13 cellular contexts compared by ENCODE assay signal in genomic region chr10:75062191-75062849, GRCh38. TPM values are rescaled to one million over a fixed set of nuclear protein-coding genes. Genes with fewer than 3 reads are reported as not detected.
DNase-seq lines count a peak whose midpoint lies in the region; ATAC-seq, FAIRE-seq and TF ChIP-seq lines count a peak whose summit lies in the region.
"Had no signal": no experiment of that assay in that cellular context is flagged by ENCODE, and none has a peak within 500 bp of the region (broad histone marks: within the 10 kb centered on the region; RNA-seq: fewer than 3 reads in every experiment).

No MANE protein-coding gene starts in this region.

- no peaks in the 10 kb centered on the region for H3K4me1 Mint-ChIP-seq in activated T-helper 17 cell treated with anti-CD3 and anti-CD28 coated beads, Interleukin-2, amount 50 U/mL, for 72 hours

- H3K27me3 ChIP-seq in ACC112 (ENCODE audit: insufficient read depth, low read length): no peaks in the 10 kb centered on the region
- no peaks in the 10 kb centered on the region for H3K27me3 ChIP-seq in keratinocyte (ENCODE audit: control insufficient read depth, extremely low read depth, insufficient read depth, low read length)
- no peaks in the 10 kb centered on the region for H3K27me3 ChIP-seq in sigmoid colon
- H3K27me3 ChIP-seq: ovary, SJSA1 had no signal

- H3K9me1 ChIP-seq in keratinocyte (ENCODE audit: control insufficient read depth, extremely low read depth, insufficient read depth, low read length): no peaks in the 10 kb centered on the region

- H3K4me1 ChIP-seq in ACC112 (ENCODE audit: control insufficient read depth, insufficient read depth, low read length, unreplicated experiment): no peaks in the 10 kb centered on the region
- H3K4me1 ChIP-seq in keratinocyte (ENCODE audit: control insufficient read depth, extremely low read depth, insufficient read depth, low read length): peaks cover 10% of the 10 kb centered on the region
- H3K4me1 ChIP-seq in sigmoid colon: peaks cover 0 to 6% (median 2%) of the 10 kb centered on the region in 4 donors
- H3K4me1 ChIP-seq: SJSA1 had no signal

- H2AFZ ChIP-seq in ACC112 (ENCODE audit: low read length, unreplicated experiment) (peak overlapping the region; percentile 14), keratinocyte (ENCODE audit: control insufficient read depth, low read length) (peak overlapping the region; percentile 47)

- 76 to 86% methylated on average over 16 of the region's 16 CpGs for WGBS in sigmoid colon, 2 donors

- TF ChIP-seq CTCF in keratinocyte (optimal IDR thresholded peaks at IDR 0.05 in 1 of 3, IDR thresholded peaks at IDR 0.05 in 1 of 3, conservative IDR thresholded peaks at IDR 0.05 in 1 of 3; ENCODE audit: extremely low read depth in 1 of 3, insufficient read depth in 2 of 3, low read length in 3 of 3) (no peak), sigmoid colon (IDR thresholded peaks at IDR 0.05) (no peak)

- DNase-seq in keratinocyte (ENCODE audit: low read depth, low spot score) (no peak), amygdala (lab: John Stamatoyannopoulos, UW) (no peak), sigmoid colon (no peak)
- DNase-seq in stimulated activated naive CD8-positive, alpha-beta T cell treated with anti-CD3 and anti-CD28 coated beads, Interleukin-15, Interleukin-2, amounts not matched to agents 100 U/mL and 50 U/mL, for 24 hours: no peak
- DNase-seq: CD4-positive, alpha-beta memory T cell; effector memory CD8-positive, alpha-beta T cell; ovary had no signal

- H3K9me3 Mint-ChIP-seq in activated T-helper 17 cell treated with anti-CD3 and anti-CD28 coated beads, Interleukin-2, amount 50 U/mL, for 72 hours: no peaks in the 10 kb centered on the region
- H3K9me3 Mint-ChIP-seq: CD4-positive, alpha-beta memory T cell; effector memory CD8-positive, alpha-beta T cell had no signal

- no peak overlapping the region for H3K9ac ChIP-seq in keratinocyte (ENCODE audit: control insufficient read depth, extremely low read depth, insufficient read depth, low read length)

- H3K36me3 ChIP-seq in ACC112 (ENCODE audit: insufficient read depth, low read length): no peaks in the 10 kb centered on the region
- no peaks in the 10 kb centered on the region for H3K36me3 ChIP-seq in keratinocyte (ENCODE audit: control insufficient read depth in 2 of 2, extremely low read depth in 1 of 2, insufficient read depth in 2 of 2, low read length in 2 of 2)
- H3K36me3 ChIP-seq in sigmoid colon: no peaks in the 10 kb centered on the region
- H3K36me3 ChIP-seq: ovary, SJSA1 had no signal

- H3K4me2 ChIP-seq in keratinocyte (ENCODE audit: control insufficient read depth, extremely low read depth, insufficient read depth, low read depth, low read length): no peak overlapping the region

- H3K4me3 Mint-ChIP-seq in activated T-helper 17 cell treated with anti-CD3 and anti-CD28 coated beads, Interleukin-2, amount 50 U/mL, for 72 hours: no peak overlapping the region
- H3K4me3 Mint-ChIP-seq: activated naive CD8-positive, alpha-beta T cell; CD4-positive, alpha-beta memory T cell; effector memory CD8-positive, alpha-beta T cell had no signal

- intact Hi-C loops in sigmoid colon (cut with DNase I): no loop called here

- no peaks in the 10 kb centered on the region for H3K79me2 ChIP-seq in ACC112 (ENCODE audit: control insufficient read depth, insufficient read depth, low read length, unreplicated experiment)
- H3K79me2 ChIP-seq in keratinocyte (ENCODE audit: control insufficient read depth, insufficient read depth, low read length): no peaks in the 10 kb centered on the region

- no peak overlapping the region for H3K4me3 ChIP-seq in ACC112 (ENCODE audit: low read depth, low read length)
- H3K4me3 ChIP-seq in keratinocyte (ENCODE audit: control insufficient read depth in 2 of 3, extremely low read depth in 1 of 3, insufficient read depth in 2 of 3, low read depth in 1 of 3, low read length in 3 of 3): no peak overlapping the region
- no peak overlapping the region for H3K4me3 ChIP-seq in sigmoid colon
- H3K4me3 ChIP-seq: ovary, SJSA1 had no signal

- H3K27ac ChIP-seq in ACC112 (ENCODE audit: low read depth, low read length) (no peak overlapping the region), keratinocyte (ENCODE audit: control insufficient read depth, insufficient read depth, low read length) (no peak overlapping the region), sigmoid colon (peak overlapping the region in 1 of 4 donors; percentile 38)
- H3K27ac ChIP-seq: ovary, SJSA1 had no signal

- ATAC-seq in HG02870 (IDR thresholded peaks at IDR 0.05; ENCODE audit: unreplicated experiment) (peak; percentile 55), HG03378 (IDR thresholded peaks at IDR 0.05; ENCODE audit: unreplicated experiment) (no peak)
- no peak for ATAC-seq in activated T-helper 17 cell treated with anti-CD3 and anti-CD28 coated beads, Interleukin-2, amount 50 U/mL, for 72 hours (replicated peaks)
- no peak for ATAC-seq in stimulated activated naive CD8-positive, alpha-beta T cell treated with anti-CD3 and anti-CD28 coated beads, Interleukin-15, Interleukin-2, amounts not matched to agents 100 U/mL and 50 U/mL, for 24 hours
- ATAC-seq: effector memory CD8-positive, alpha-beta T cell had no signal

- no peak for TF ChIP-seq POLR2A in sigmoid colon (IDR thresholded peaks at IDR 0.05)

- no peaks in the 10 kb centered on the region for H3K36me3 Mint-ChIP-seq in activated T-helper 17 cell treated with anti-CD3 and anti-CD28 coated beads, Interleukin-2, amount 50 U/mL, for 72 hours (ENCODE audit: low read depth)
- H3K36me3 Mint-ChIP-seq: activated naive CD8-positive, alpha-beta T cell; CD4-positive, alpha-beta memory T cell had no signal

- FAIRE-seq in keratinocyte (lab: Jason Lieb, UNC): no peak

- H3K27me3 Mint-ChIP-seq in activated T-helper 17 cell treated with anti-CD3 and anti-CD28 coated beads, Interleukin-2, amount 50 U/mL, for 72 hours: no peaks in the 10 kb centered on the region
- H3K27me3 Mint-ChIP-seq: activated naive CD8-positive, alpha-beta T cell; CD4-positive, alpha-beta memory T cell; effector memory CD8-positive, alpha-beta T cell had no signal

- no peaks in the 10 kb centered on the region for H3K9me3 ChIP-seq in keratinocyte (ENCODE audit: control insufficient read depth, low read depth, low read length)
- no peaks in the 10 kb centered on the region for H3K9me3 ChIP-seq in sigmoid colon
- H3K9me3 ChIP-seq: ovary, SJSA1 had no signal

- peak overlapping the region; percentile 6 for H3K27ac Mint-ChIP-seq in activated T-helper 17 cell treated with anti-CD3 and anti-CD28 coated beads, Interleukin-2, amount 50 U/mL, for 72 hours
- H3K27ac Mint-ChIP-seq: activated naive CD8-positive, alpha-beta T cell; effector memory CD8-positive, alpha-beta T cell had no signal

- dilution Hi-C loops in keratinocyte (cut with MboI; ENCODE audit: extremely low pct_ligation_motif_present, low sequenced_read_pairs): no loop called here

- no peaks in the 10 kb centered on the region for H4K20me1 ChIP-seq in keratinocyte (ENCODE audit: control insufficient read depth, extremely low read depth, insufficient read depth, low read length)

- TF ChIP-seq EP300 in sigmoid colon (IDR thresholded peaks at IDR 0.05): no peak

RNA-seq across cellular contexts. Expression of gene SAMD8, which starts 49.1 kb away (rescaled TPM):
- 10 to 100 TPM; 19.8 to 42.0 TPM for total RNA-seq in activated T-helper 17 cell treated with anti-CD3 and anti-CD28 coated beads, Interleukin-2, amount 50 U/mL, for 72 hours
- polyA plus RNA-seq in keratinocyte: 16.4 to 33.4 TPM (median 31.7 TPM) in 3 replicates
- 13.4 TPM for polyA plus RNA-seq in keratinocyte (2011; ENCODE audit: low read depth)
- 10.4 and 23.6 TPM in 2 replicates for polyA plus RNA-seq in keratinocyte (2011; cell fraction: cytosol; rRNA removed)
- polyA plus RNA-seq in keratinocyte (2011; cell fraction: nucleus; rRNA removed): 37.7 and 41.1 TPM in 2 replicates
- polyA plus RNA-seq in keratinocyte (2012; ENCODE audit: low replicate concordance): 9.7 and 11.6 TPM in 2 replicates
- 20.0 to 60.4 TPM (median 59.8 TPM) in 3 replicates for polyA minus RNA-seq in keratinocyte
- 15.7 TPM for polyA minus RNA-seq in keratinocyte (2011; cell fraction: cytosol; rRNA and poly(A)+ RNA removed)
- 26.5 and 72.8 TPM in 2 replicates for polyA minus RNA-seq in keratinocyte (2011; cell fraction: nucleus; rRNA and poly(A)+ RNA removed)
- total RNA-seq in sigmoid colon: 10 to 100 TPM; 25.0 to 37.5 (median 28.8) TPM
- 1 to 10 TPM; 2.1 to 6.3 (median 3.0) TPM for polyA plus RNA-seq in sigmoid colon
